In the genomic region with DNA sequence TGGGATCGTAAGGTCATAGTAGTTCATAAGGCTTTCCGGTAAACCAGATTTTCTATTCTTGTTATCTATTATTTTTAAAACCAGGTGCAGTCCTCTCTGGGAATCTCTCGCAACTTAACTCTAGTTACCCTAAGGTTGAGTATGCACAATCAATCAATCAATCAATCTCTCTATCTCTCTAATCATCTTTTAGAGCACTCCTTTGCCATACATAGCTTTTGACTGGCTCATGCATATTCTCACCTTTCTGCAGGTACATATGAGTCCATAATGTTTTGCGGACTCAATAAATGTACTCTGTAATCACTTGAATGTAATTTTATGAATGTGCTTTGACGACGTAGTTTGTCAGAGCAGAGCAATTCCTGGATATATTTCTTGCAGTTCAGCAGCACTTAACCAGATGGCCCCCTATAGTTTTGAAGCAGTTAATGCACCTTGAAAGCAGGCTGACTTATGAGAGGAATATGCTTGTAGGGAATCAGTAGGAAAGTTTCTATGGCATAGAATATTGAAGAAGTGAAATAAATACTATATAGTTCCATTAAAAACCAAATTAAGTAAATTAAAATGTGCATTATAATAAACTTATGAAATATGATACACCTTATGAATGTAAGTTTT, we compare ENCODE assay signal across 15 cellular contexts.
DNase-seq lines count a peak whose midpoint lies in the region; ATAC-seq and TF ChIP-seq lines count a peak whose summit lies in the region.
"Had no signal": no experiment of that assay in that cellular context is flagged by ENCODE, and none has a peak within 500 bp of the region (broad histone marks: within the 10 kb centered on the region; RNA-seq: fewer than 3 reads in every experiment).

No MANE protein-coding gene starts in this region.

- no peaks in the 10 kb centered on the region for H3K36me3 ChIP-seq in cardiac muscle cell
- no peaks in the 10 kb centered on the region for H3K36me3 ChIP-seq in NT2/D1 (ENCODE audit: insufficient read depth, insufficient read length, low read length)
- no peaks in the 10 kb centered on the region for H3K36me3 ChIP-seq in smooth muscle cell (ENCODE audit: low read depth)
- H3K36me3 ChIP-seq: adrenal gland, right atrium auricular region had no signal

- peaks cover 3% of the 10 kb centered on the region for H3K4me1 Mint-ChIP-seq in endothelial cell (ENCODE audit: unreplicated experiment)
- no peaks in the 10 kb centered on the region for H3K4me1 Mint-ChIP-seq in activated CD4-positive, alpha-beta T cell treated with anti-CD3 and anti-CD28 coated beads, Interleukin-2, amount 10 ng/mL, durations not matched to agents 24 days and 14 days
- H3K4me1 Mint-ChIP-seq: stimulated activated effector memory CD8-positive, alpha-beta T cell treated with anti-CD3 and anti-CD28 coated beads, Interleukin-12 subunit alpha, Interleukin-12 subunit beta, amount 100 ng/mL, for 72 hours had no signal

- intact Hi-C loops in Right ventricle myocardium inferior (cut with DNase I) = no loop called here
- intact Hi-C loops in activated CD4-positive, alpha-beta T cell treated with anti-CD3 and anti-CD28 coated beads, Interleukin-2, amount 10 ng/mL, durations not matched to agents 24 days and 14 days (cut with micrococcal nuclease) = no loop called here

- TF ChIP-seq CTCF in cardiac muscle cell (IDR thresholded peaks at IDR 0.05; ENCODE audit: low read depth, low read length) (peak; percentile 25), endothelial cell (IDR thresholded peaks at IDR 0.05; ENCODE audit: unreplicated experiment) (peak; percentile 77), smooth muscle cell (IDR thresholded peaks at IDR 0.05; ENCODE audit: borderline replicate concordance, insufficient read depth, poor library complexity, severe bottlenecking) (peak; percentile 25)

- H3K4me3 ChIP-seq in cardiac muscle cell (no peak overlapping the region), NT2/D1 (ENCODE audit: insufficient read length, low read depth) (no peak overlapping the region), smooth muscle cell (no peak overlapping the region)
- H3K4me3 ChIP-seq: adrenal gland, right atrium auricular region had no signal

- 82% methylated on average over 6 of the region's 6 CpGs for WGBS in smooth muscle cell (ENCODE audit: low lambda C conversion rate)

- H3K27ac ChIP-seq in cardiac muscle cell (no peak overlapping the region), smooth muscle cell (ENCODE audit: low read depth) (no peak overlapping the region)
- H3K27ac ChIP-seq: adrenal gland, right atrium auricular region had no signal

- H3K4me1 ChIP-seq in cardiac muscle cell (ENCODE audit: low read depth) (no peaks in the 10 kb centered on the region), NT2/D1 (ENCODE audit: insufficient read depth, insufficient read length) (no peaks in the 10 kb centered on the region), smooth muscle cell (ENCODE audit: low read depth) (no peaks in the 10 kb centered on the region)
- H3K4me1 ChIP-seq: adrenal gland, right atrium auricular region had no signal

- H3K9ac ChIP-seq in NT2/D1 (ENCODE audit: insufficient read length, low read depth) = no peak overlapping the region
- no peak overlapping the region for H3K9ac ChIP-seq in smooth muscle cell (ENCODE audit: low read depth)

- H3K36me3 Mint-ChIP-seq in endothelial cell (ENCODE audit: low read depth, unreplicated experiment) = no peaks in the 10 kb centered on the region
- no peaks in the 10 kb centered on the region for H3K36me3 Mint-ChIP-seq in activated CD4-positive, alpha-beta T cell treated with anti-CD3 and anti-CD28 coated beads, Interleukin-2, amount 10 ng/mL, durations not matched to agents 24 days and 14 days (ENCODE audit: low read depth)
- H3K36me3 Mint-ChIP-seq: stimulated activated effector memory CD8-positive, alpha-beta T cell treated with anti-CD3 and anti-CD28 coated beads, Interleukin-12 subunit alpha, Interleukin-12 subunit beta, amount 100 ng/mL, for 72 hours had no signal

- no peaks in the 10 kb centered on the region for H3K27me3 Mint-ChIP-seq in endothelial cell (ENCODE audit: unreplicated experiment)
- H3K27me3 Mint-ChIP-seq in activated CD4-positive, alpha-beta T cell treated with anti-CD3 and anti-CD28 coated beads, Interleukin-2, amount 10 ng/mL, durations not matched to agents 24 days and 14 days = no peaks in the 10 kb centered on the region

- no peak overlapping the region for H3K4me2 ChIP-seq in smooth muscle cell

- H3K9me3 Mint-ChIP-seq in endothelial cell (ENCODE audit: unreplicated experiment) = no peaks in the 10 kb centered on the region
- no peaks in the 10 kb centered on the region for H3K9me3 Mint-ChIP-seq in activated CD4-positive, alpha-beta T cell treated with anti-CD3 and anti-CD28 coated beads, Interleukin-2, amount 10 ng/mL, durations not matched to agents 24 days and 14 days

- H3K4me3 Mint-ChIP-seq in endothelial cell (ENCODE audit: unreplicated experiment) = no peak overlapping the region
- no peak overlapping the region for H3K4me3 Mint-ChIP-seq in activated CD4-positive, alpha-beta T cell treated with anti-CD3 and anti-CD28 coated beads, Interleukin-2, amount 10 ng/mL, durations not matched to agents 24 days and 14 days
- H3K4me3 Mint-ChIP-seq: stimulated activated effector memory CD8-positive, alpha-beta T cell treated with anti-CD3 and anti-CD28 coated beads, Interleukin-12 subunit alpha, Interleukin-12 subunit beta, amount 100 ng/mL, for 72 hours had no signal

- no peak for ATAC-seq in Right ventricle myocardium inferior
- ATAC-seq in GM21825 (IDR thresholded peaks at IDR 0.05; ENCODE audit: unreplicated experiment) = no peak
- ATAC-seq: stimulated activated effector memory CD8-positive, alpha-beta T cell treated with anti-CD3 and anti-CD28 coated beads, Interleukin-12 subunit alpha, Interleukin-12 subunit beta, amount 100 ng/mL, for 72 hours had no signal

- H3K9me3 ChIP-seq in cardiac muscle cell (ENCODE audit: low read depth) = no peaks in the 10 kb centered on the region
- H3K9me3 ChIP-seq in NT2/D1 (ENCODE audit: insufficient read depth, low read length) = no peaks in the 10 kb centered on the region
- H3K9me3 ChIP-seq in smooth muscle cell (replicated peaks; ENCODE audit: low read depth) = no peaks in the 10 kb centered on the region
- H3K9me3 ChIP-seq: adrenal gland, right atrium auricular region had no signal

- H4K20me1 ChIP-seq in smooth muscle cell (ENCODE audit: low read depth) = no peaks in the 10 kb centered on the region

- H3K27ac Mint-ChIP-seq in endothelial cell (ENCODE audit: unreplicated experiment) = no peak overlapping the region
- H3K27ac Mint-ChIP-seq in activated CD4-positive, alpha-beta T cell treated with anti-CD3 and anti-CD28 coated beads, Interleukin-2, amount 10 ng/mL, durations not matched to agents 24 days and 14 days = no peak overlapping the region
- H3K27ac Mint-ChIP-seq: stimulated activated effector memory CD8-positive, alpha-beta T cell treated with anti-CD3 and anti-CD28 coated beads, Interleukin-12 subunit alpha, Interleukin-12 subunit beta, amount 100 ng/mL, for 72 hours had no signal

- no peaks in the 10 kb centered on the region for H3K79me2 ChIP-seq in smooth muscle cell (ENCODE audit: low read depth)

- H2AFZ ChIP-seq in smooth muscle cell (ENCODE audit: low read depth) = no peak overlapping the region

- H3K27me3 ChIP-seq in cardiac muscle cell (no peaks in the 10 kb centered on the region), NT2/D1 (ENCODE audit: insufficient read depth, insufficient read length) (no peaks in the 10 kb centered on the region), smooth muscle cell (ENCODE audit: low read depth) (no peaks in the 10 kb centered on the region)
- H3K27me3 ChIP-seq: adrenal gland, right atrium auricular region had no signal

- DNase-seq in cardiac muscle cell (ENCODE audit: low read depth in 1 of 2, low spot score in 1 of 2) (peak; percentile 16 to 40), Right ventricle myocardium inferior (ENCODE audit: missing footprints) (no peak), NT2/D1 (ENCODE audit: low read depth, low spot score) (peak; percentile 1), endothelial cell (ENCODE audit: low spot score) (no peak), smooth muscle cell (lab: John Stamatoyannopoulos, UW; ENCODE audit: unreplicated experiment) (no peak), SK-N-DZ (ENCODE audit: low spot score) (no peak)
- DNase-seq in activated CD4-positive, alpha-beta T cell treated with anti-CD3 and anti-CD28 coated beads, Interleukin-2, amount 10 ng/mL, durations not matched to agents 24 days and 14 days = no peak
- DNase-seq: activated T-cell treated with anti-CD3 and anti-CD28 coated beads, Interleukin-2, amount 50 U/mL, for 48 hours; adrenal gland; DMS 273 treated with DMSO at 0.1 percent for 48 hours; foreskin fibroblast; stimulated activated CD4-positive, alpha-beta T cell treated with anti-CD3 and anti-CD28 coated beads, Interleukin-4, amount 100 ng/mL, for 1 hour had no signal

- H3F3A ChIP-seq in smooth muscle cell (ENCODE audit: low read depth) = no peaks in the 10 kb centered on the region

Comparison
In these comparisons a context has a peak if more than half of its experiments do, and no peak if none do; other contexts are left out.
1. DNase-seq: peak in cardiac muscle cell (2 of 2) and NT2/D1 (single experiment); none in Right ventricle myocardium inferior (single experiment), endothelial cell (single experiment), smooth muscle cell (single experiment), activated CD4-positive, alpha-beta T cell treated with anti-CD3 and anti-CD28 coated beads, Interleukin-2, amount 10 ng/mL, durations not matched to agents 24 days and 14 days (single experiment) and SK-N-DZ (single experiment).
2. CTCF ChIP-seq: peak in every context shown above with its lines; median percentile 77 in endothelial cell; 25 in cardiac muscle cell; 25 in smooth muscle cell.